Comparison of ENCODE assay signal across 1 cellular context in the genomic region with DNA sequence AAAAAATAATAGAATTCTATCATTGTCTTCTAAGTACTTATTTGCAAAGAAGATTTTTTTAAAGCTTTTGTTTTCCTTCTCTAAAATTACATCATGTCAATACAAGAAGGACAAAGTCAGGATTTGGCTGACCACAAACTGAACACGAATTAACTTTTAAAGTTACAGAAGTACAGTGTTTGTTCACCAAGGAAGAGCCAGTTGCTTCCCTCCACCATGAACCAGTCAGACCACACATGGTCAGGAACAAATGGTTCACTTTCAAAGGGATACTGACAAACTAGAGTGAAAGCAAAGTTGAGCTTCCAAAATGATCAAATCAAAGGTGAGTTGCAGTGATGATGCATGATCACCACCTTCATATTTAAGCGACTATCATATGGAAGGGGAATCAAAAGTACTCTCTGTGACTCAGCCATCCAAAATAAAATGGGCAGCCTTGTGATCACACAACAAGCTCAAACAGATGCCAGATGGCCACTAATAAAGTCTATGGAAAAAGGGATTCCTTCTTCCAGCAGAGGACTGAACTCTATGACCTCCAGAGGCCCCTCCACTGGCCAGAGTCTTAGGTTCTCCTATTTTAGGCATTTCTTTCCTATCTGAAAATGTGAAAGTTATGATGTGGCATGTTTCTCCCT.
TF ChIP-seq lines count a peak whose summit lies in the region.

No MANE protein-coding gene starts in this region.

TF ChIP-seq in SK-N-SH, 30 proteins besides CTCF, POLR2A, EP300 and RAD21:
- TF ChIP-seq, protein P1, sequence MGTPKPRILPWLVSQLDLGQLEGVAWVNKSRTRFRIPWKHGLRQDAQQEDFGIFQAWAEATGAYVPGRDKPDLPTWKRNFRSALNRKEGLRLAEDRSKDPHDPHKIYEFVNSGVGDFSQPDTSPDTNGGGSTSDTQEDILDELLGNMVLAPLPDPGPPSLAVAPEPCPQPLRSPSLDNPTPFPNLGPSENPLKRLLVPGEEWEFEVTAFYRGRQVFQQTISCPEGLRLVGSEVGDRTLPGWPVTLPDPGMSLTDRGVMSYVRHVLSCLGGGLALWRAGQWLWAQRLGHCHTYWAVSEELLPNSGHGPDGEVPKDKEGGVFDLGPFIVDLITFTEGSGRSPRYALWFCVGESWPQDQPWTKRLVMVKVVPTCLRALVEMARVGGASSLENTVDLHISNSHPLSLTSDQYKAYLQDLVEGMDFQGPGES (IDR thresholded peaks at IDR 0.05; ENCODE audit: low read depth, low read length): no peak
- no peak for TF ChIP-seq RCOR1 (IDR thresholded peaks at IDR 0.05; ENCODE audit: low read length)
- peak; percentile 23; the same call in 1 of the 2 replicates for TF ChIP-seq TCF12 (IDR thresholded peaks at IDR 0.05)
- TF ChIP-seq GATA2 (CRISPR knock-in tag; IDR thresholded peaks at IDR 0.05): no peak
- no peak for TF ChIP-seq TAF1 (IDR thresholded peaks at IDR 0.05; ENCODE audit: borderline replicate concordance, low read depth, low read length)
- no peak for TF ChIP-seq MXI1 (IDR thresholded peaks at IDR 0.05; ENCODE audit: low read depth, low read length)
- TF ChIP-seq NRF1 (IDR thresholded peaks at IDR 0.05; ENCODE audit: low read depth, low read length): no peak
